ENCODE assay signal across 18 cellular contexts in the genomic region with DNA sequence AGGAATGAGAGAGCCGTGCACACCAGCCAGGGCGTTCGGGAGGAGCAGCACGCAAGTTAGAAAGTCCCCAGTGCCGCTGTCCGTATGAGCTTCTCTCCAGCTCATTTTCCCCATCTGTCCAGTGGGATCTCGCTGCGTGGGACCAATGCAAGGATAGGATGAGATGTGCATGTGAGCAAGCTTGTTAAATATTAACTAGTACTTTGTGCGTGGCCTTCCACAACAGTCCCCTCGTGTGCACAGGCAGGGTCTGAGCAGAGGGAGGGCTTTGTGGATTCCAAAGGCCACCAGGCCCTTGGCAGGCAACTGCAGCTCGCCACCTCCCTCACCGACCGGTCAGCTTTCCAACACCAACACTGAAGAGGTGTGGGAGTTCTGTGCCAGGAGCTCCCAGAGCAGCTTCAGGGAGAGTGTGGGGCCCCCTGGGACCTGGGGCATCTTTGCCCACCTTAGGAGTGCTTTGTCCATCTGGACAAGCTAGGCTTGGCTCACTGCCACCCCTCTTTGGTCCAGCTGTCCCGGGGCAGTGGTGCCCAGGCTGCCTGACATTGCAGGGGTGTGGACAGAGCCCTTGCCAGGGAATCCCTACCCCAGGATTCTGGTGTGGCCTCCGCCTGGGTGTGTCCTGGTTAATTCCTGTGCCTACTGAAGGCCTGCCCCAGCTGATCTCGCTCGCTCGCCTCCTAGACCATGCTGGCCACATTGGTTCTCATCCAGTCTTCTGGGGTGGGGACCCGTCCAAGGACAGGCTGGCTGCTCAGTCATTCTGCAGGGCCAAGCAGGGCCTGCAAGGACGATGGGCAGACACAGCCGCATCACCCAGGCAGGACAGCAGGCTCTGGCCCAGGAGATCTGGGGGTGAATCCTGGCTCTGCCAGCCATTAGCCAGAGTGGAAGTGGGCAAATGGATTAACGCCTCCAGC.
"Had no signal": no experiment of that assay in that cellular context is flagged by ENCODE, and none has a peak within 500 bp of the region (broad histone marks: within the 10 kb centered on the region; RNA-seq: fewer than 3 reads in every experiment).

No MANE protein-coding gene starts in this region.

- H3K4me1 Mint-ChIP-seq: activated CD8-positive, alpha-beta memory T cell treated with anti-CD3 and anti-CD28 coated beads, Interleukin-2, amount 10 ng/mL, durations not matched to agents 7 days and 5 days; activated naive CD4-positive, alpha-beta T cell treated with anti-CD3 and anti-CD28 coated beads, Interleukin-2, amount 10 ng/mL, durations not matched to agents 7 days and 5 days had no signal

- H3K27ac Mint-ChIP-seq: activated CD8-positive, alpha-beta memory T cell treated with anti-CD3 and anti-CD28 coated beads, Interleukin-2, amount 10 ng/mL, durations not matched to agents 7 days and 5 days; activated naive CD4-positive, alpha-beta T cell treated with anti-CD3 and anti-CD28 coated beads, Interleukin-2, amount 10 ng/mL, durations not matched to agents 7 days and 5 days; stimulated activated naive CD8-positive, alpha-beta T cell treated with anti-CD3 and anti-CD28 coated beads, Interleukin-15, Interleukin-2, amounts not matched to agents 100 ng/mL and 50 ng/mL, for 24 hours had no signal

- H3K4me3 Mint-ChIP-seq: activated CD8-positive, alpha-beta memory T cell treated with anti-CD3 and anti-CD28 coated beads, Interleukin-2, amount 10 ng/mL, durations not matched to agents 7 days and 5 days; activated naive CD4-positive, alpha-beta T cell treated with anti-CD3 and anti-CD28 coated beads, Interleukin-2, amount 10 ng/mL, durations not matched to agents 7 days and 5 days; stimulated activated naive CD8-positive, alpha-beta T cell treated with anti-CD3 and anti-CD28 coated beads, Interleukin-15, Interleukin-2, amounts not matched to agents 100 ng/mL and 50 ng/mL, for 24 hours; type B pancreatic cell had no signal

- ATAC-seq: activated CD8-positive, alpha-beta memory T cell treated with anti-CD3 and anti-CD28 coated beads, Interleukin-2, amount 10 ng/mL, durations not matched to agents 7 days and 5 days; heart right ventricle; lower lobe of right lung; SK-N-SH treated with all-trans-retinoic acid at 6 μM for 48 hours had no signal

- H3K27me3 ChIP-seq: suprapubic skin had no signal

- H3K36me3 Mint-ChIP-seq: activated CD8-positive, alpha-beta memory T cell treated with anti-CD3 and anti-CD28 coated beads, Interleukin-2, amount 10 ng/mL, durations not matched to agents 7 days and 5 days; activated naive CD4-positive, alpha-beta T cell treated with anti-CD3 and anti-CD28 coated beads, Interleukin-2, amount 10 ng/mL, durations not matched to agents 7 days and 5 days had no signal

- H3K9me3 Mint-ChIP-seq: activated naive CD4-positive, alpha-beta T cell treated with anti-CD3 and anti-CD28 coated beads, Interleukin-2, amount 10 ng/mL, durations not matched to agents 7 days and 5 days; stimulated activated naive CD8-positive, alpha-beta T cell treated with anti-CD3 and anti-CD28 coated beads, Interleukin-15, Interleukin-2, amounts not matched to agents 100 ng/mL and 50 ng/mL, for 24 hours; type B pancreatic cell had no signal

- DNase-seq: activated CD4-positive, alpha-beta T cell treated with anti-CD3 and anti-CD28 coated beads, Interleukin-2, amount 50 U/mL, for 48 hours; activated CD8-positive, alpha-beta memory T cell treated with anti-CD3 and anti-CD28 coated beads, Interleukin-2, amount 10 ng/mL, durations not matched to agents 7 days and 5 days; activated naive CD4-positive, alpha-beta T cell treated with anti-CD3 and anti-CD28 coated beads, Interleukin-2, amount 10 ng/mL, durations not matched to agents 7 days and 5 days; activated T-cell treated with anti-CD3 and anti-CD28 coated beads, Interleukin-2, amount 50 U/mL, for 1 hour; central memory CD4-positive, alpha-beta T cell; cortex of kidney; effector memory CD4-positive, alpha-beta T cell; lower lobe of right lung; midbrain; spleen; T-helper 1 cell; T1000 had no signal

- H3K9me3 ChIP-seq: heart right ventricle, lower lobe of right lung, spleen, suprapubic skin had no signal

- H3K4me3 ChIP-seq: heart right ventricle, lower lobe of right lung, spleen, suprapubic skin had no signal

- H3K27ac ChIP-seq: heart right ventricle, lower lobe of right lung, spleen, suprapubic skin, VCaP had no signal
